In the genomic region with DNA sequence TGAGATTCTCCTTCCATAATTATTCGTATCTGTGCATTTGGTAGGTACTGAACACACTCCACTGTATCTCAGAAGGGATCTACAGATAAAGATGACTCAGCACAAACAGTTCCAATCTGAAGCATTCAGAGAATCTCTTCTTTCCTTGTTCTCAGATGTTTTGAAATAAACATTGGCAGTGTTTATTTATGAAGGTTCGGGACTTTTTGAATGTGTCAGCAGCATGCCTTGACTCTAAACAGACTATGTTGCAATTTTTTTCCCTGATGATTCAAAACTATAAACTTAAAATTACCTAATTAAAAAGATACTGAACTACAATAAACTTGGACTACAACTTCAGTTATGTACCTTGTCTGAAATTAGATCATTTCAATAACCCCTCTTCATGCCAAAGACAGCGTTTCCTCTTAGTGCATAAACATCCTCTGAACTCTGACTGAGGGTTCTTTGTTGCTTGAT, we compare ENCODE assay signal across 9 cellular contexts.
DNase-seq lines count a peak whose midpoint lies in the region; ATAC-seq and TF ChIP-seq lines count a peak whose summit lies in the region.
"Had no signal": no experiment of that assay in that cellular context is flagged by ENCODE, and none has a peak within 500 bp of the region (broad histone marks: within the 10 kb centered on the region; RNA-seq: fewer than 3 reads in every experiment).

No MANE protein-coding gene starts in this region.

- WGBS in mesenchymal stem cell: no CpG with 5 or more reads among the region's 3 CpGs

- no peak overlapping the region for H3K4me2 ChIP-seq in mesenchymal stem cell (ENCODE audit: low read length, poor library complexity, severe bottlenecking)

- no peak overlapping the region for H4K8ac ChIP-seq in mesenchymal stem cell (ENCODE audit: low read length)

- H3K14ac ChIP-seq in mesenchymal stem cell (ENCODE audit: low read length in 2 of 2): no peak overlapping the region

- H2AFZ ChIP-seq in ACC112 (ENCODE audit: low read length, unreplicated experiment) (peak overlapping the region; percentile 5), mesenchymal stem cell (ENCODE audit: low read depth, low read length) (no peak overlapping the region)

- H2AK5ac ChIP-seq in mesenchymal stem cell (ENCODE audit: low read length, severe bottlenecking): no peak overlapping the region

- H4K91ac ChIP-seq in mesenchymal stem cell (ENCODE audit: low read length): no peak overlapping the region

- H3K4me3 ChIP-seq in ACC112 (ENCODE audit: low read depth, low read length): no peak overlapping the region
- H3K4me3 ChIP-seq in cardiac fibroblast (replicated peaks in 1 of 2; ENCODE audit: low read depth in 2 of 2, low read length in 2 of 2): no peak overlapping the region
- no peak overlapping the region for H3K4me3 ChIP-seq in mesenchymal stem cell (ENCODE audit: insufficient read depth in 1 of 2, low read depth in 1 of 2, low read length in 2 of 2)

- peak overlapping the region; percentile 86 for H3K27ac ChIP-seq in ACC112 (ENCODE audit: low read depth, low read length)
- no peak overlapping the region for H3K27ac ChIP-seq in mesenchymal stem cell (ENCODE audit: low read length, poor library complexity, severe bottlenecking)

- no peaks in the 10 kb centered on the region for H3K9me3 ChIP-seq in mesenchymal stem cell (ENCODE audit: control insufficient read depth, low read length)

- H2BK5ac ChIP-seq in mesenchymal stem cell (ENCODE audit: low read depth, low read length, poor library complexity, severe bottlenecking): no peak overlapping the region

- H3K23ac ChIP-seq in mesenchymal stem cell (ENCODE audit: low read length in 2 of 2): no peak overlapping the region

- H2BK15ac ChIP-seq in mesenchymal stem cell (ENCODE audit: low read depth, poor library complexity, severe bottlenecking): no peak overlapping the region

- H3K36me3 ChIP-seq in ACC112 (ENCODE audit: insufficient read depth, low read length) (no peaks in the 10 kb centered on the region), mesenchymal stem cell (ENCODE audit: control insufficient read depth in 1 of 2, insufficient read depth in 2 of 2, low read depth in 1 of 2, low read length in 2 of 2) (no peaks in the 10 kb centered on the region)

- H3K79me2 ChIP-seq in ACC112 (ENCODE audit: control insufficient read depth, insufficient read depth, low read length, unreplicated experiment): no peaks in the 10 kb centered on the region

- H3K27me3 ChIP-seq in ACC112 (ENCODE audit: insufficient read depth, low read length): no peaks in the 10 kb centered on the region
- H3K27me3 ChIP-seq in mesenchymal stem cell (ENCODE audit: control insufficient read depth in 1 of 2, insufficient read depth in 1 of 2, low read length in 2 of 2): no peaks in the 10 kb centered on the region

- DNase-seq in HT1080 (ENCODE audit: low read depth): peak; percentile 31
- DNase-seq in cardiac fibroblast (ENCODE audit: low read depth in 2 of 2): peak; percentile 84 to 95
- DNase-seq in mesenchymal stem cell: peak; percentile 96
- DNase-seq in NCI-H2107 treated with DMSO at 0.1 percent for 48 hours (lab: John Stamatoyannopoulos, UW; ENCODE audit: unreplicated experiment): no peak
- DNase-seq in iPS-NIHi7 (ENCODE audit: extremely low spot score): no peak
- DNase-seq: DMS 273 treated with DMSO at 0.1 percent for 48 hours had no signal

- no peak for TF ChIP-seq CTCF in cardiac fibroblast (IDR thresholded peaks at IDR 0.05; ENCODE audit: low read depth, low read length)

- no peak for ATAC-seq in GM21515 (IDR thresholded peaks at IDR 0.05; ENCODE audit: unreplicated experiment)
- no peak for ATAC-seq in GM19023 (IDR thresholded peaks at IDR 0.05; ENCODE audit: unreplicated experiment)

- H3K18ac ChIP-seq in mesenchymal stem cell (ENCODE audit: low read depth in 1 of 2, low read length in 2 of 2): no peak overlapping the region

- H2BK120ac ChIP-seq in mesenchymal stem cell (ENCODE audit: low read depth, low read length): no peak overlapping the region

- H3K79me1 ChIP-seq in mesenchymal stem cell (replicated peaks; ENCODE audit: low read length, poor library complexity, severe bottlenecking): no peaks in the 10 kb centered on the region

- H3K4me1 ChIP-seq in ACC112 (ENCODE audit: control insufficient read depth, insufficient read depth, low read length, unreplicated experiment) (peaks cover 45% of the 10 kb centered on the region), mesenchymal stem cell (ENCODE audit: control insufficient read depth, insufficient read depth, low read depth, low read length) (no peaks in the 10 kb centered on the region)

- H3K9ac ChIP-seq in mesenchymal stem cell (ENCODE audit: low read length): peak overlapping the region; percentile 44

- H3K4ac ChIP-seq in mesenchymal stem cell (ENCODE audit: low read depth in 1 of 2, low read length in 2 of 2): no peak overlapping the region

- H2BK12ac ChIP-seq in mesenchymal stem cell (ENCODE audit: low read length in 2 of 2): no peak overlapping the region

Comparison
In these comparisons a context has a peak if more than half of its experiments do, and no peak if none do; other contexts are left out.
1. DNase-seq: peak in HT1080 (single experiment), cardiac fibroblast (2 of 2) and mesenchymal stem cell (single experiment); none in NCI-H2107 treated with DMSO at 0.1 percent for 48 hours (single experiment) and iPS-NIHi7 (single experiment).